ENCODE assay signal across 8 cellular contexts in genomic region chr22:46576556-46577351, GRCh38.
A peak's percentile ranks its signal among the peaks of the same experiment; 100 is the strongest.
DNase-seq lines count a peak whose midpoint lies in the region; ATAC-seq lines count a peak whose summit lies in the region.

No MANE protein-coding gene starts in this region.

- H3K27me3 ChIP-seq in iPS-18a (ENCODE audit: control insufficient read depth, insufficient read depth, low read length) = peaks cover 18% of the 10 kb centered on the region

- H3K36me3 ChIP-seq in iPS-18a (ENCODE audit: control insufficient read depth, low read depth, low read length) = no peaks in the 10 kb centered on the region

- peak overlapping the region; percentile 77 for H3K27ac Mint-ChIP-seq in T-helper 1 cell treated with Interleukin-12 subunit alpha and Interleukin-12 subunit beta and Interleukin-4 antibody, amounts not matched to agents 30 μg/mL and 1 μg/mL, for 36 hours

- peaks cover 15% of the 10 kb centered on the region for H3K4me1 ChIP-seq in iPS-18a (ENCODE audit: control insufficient read depth, low read depth, low read length)

- peak overlapping the region; percentile 82 for H3K4me3 Mint-ChIP-seq in T-helper 1 cell treated with Interleukin-12 subunit alpha and Interleukin-12 subunit beta and Interleukin-4 antibody, amounts not matched to agents 30 μg/mL and 1 μg/mL, for 36 hours

- H3K4me1 Mint-ChIP-seq in T-helper 1 cell treated with Interleukin-12 subunit alpha and Interleukin-12 subunit beta and Interleukin-4 antibody, amounts not matched to agents 30 μg/mL and 1 μg/mL, for 36 hours (ENCODE audit: low read depth) = peaks cover 46% of the 10 kb centered on the region

- H3K9me3 Mint-ChIP-seq in T-helper 1 cell treated with Interleukin-12 subunit alpha and Interleukin-12 subunit beta and Interleukin-4 antibody, amounts not matched to agents 30 μg/mL and 1 μg/mL, for 36 hours = peaks cover 7% of the 10 kb centered on the region

- peak overlapping the region; percentile 53 for H3K4me3 ChIP-seq in iPS-18a (ENCODE audit: low read length)

- H3K27ac ChIP-seq in iPS-18a (ENCODE audit: low read length) = no peak overlapping the region

- H3K9ac ChIP-seq in iPS-18a (ENCODE audit: low read length) = peak overlapping the region; percentile 39

- peaks cover 4% of the 10 kb centered on the region for H3K36me3 Mint-ChIP-seq in T-helper 1 cell treated with Interleukin-12 subunit alpha and Interleukin-12 subunit beta and Interleukin-4 antibody, amounts not matched to agents 30 μg/mL and 1 μg/mL, for 36 hours (ENCODE audit: low read depth)

- peak; percentile 48 for DNase-seq in GDM1 (lab: John Stamatoyannopoulos, UW)
- DNase-seq in astrocyte of the hippocampus (ENCODE audit: low read depth, low spot score) = peak; percentile 83
- peak; percentile 45 to 52 for DNase-seq in stimulated activated CD4-positive, alpha-beta T cell treated with anti-CD3 and anti-CD28 coated beads, Interleukin-15, amount 100 ng/mL, for 1 hour (ENCODE audit: low read depth in 1 of 2, low spot score in 1 of 2)
- DNase-seq in putamen (ENCODE audit: low spot score) = no peak
- DNase-seq in DMS153 treated with DMSO at 0.1 percent for 48 hours (lab: John Stamatoyannopoulos, UW; ENCODE audit: unreplicated experiment) = no peak

- no peaks in the 10 kb centered on the region for H3K9me3 ChIP-seq in iPS-18a (ENCODE audit: control insufficient read depth, low read depth, low read length)

- no peaks in the 10 kb centered on the region for H3K27me3 Mint-ChIP-seq in T-helper 1 cell treated with Interleukin-12 subunit alpha and Interleukin-12 subunit beta and Interleukin-4 antibody, amounts not matched to agents 30 μg/mL and 1 μg/mL, for 36 hours (ENCODE audit: low read depth)

- peak; percentile 62 for ATAC-seq in HG02885 (IDR thresholded peaks at IDR 0.05; ENCODE audit: poor library complexity, unreplicated experiment)

Comparison
In these comparisons a context has a peak if more than half of its experiments do, and no peak if none do; other contexts are left out.
1. DNase-seq: peak in GDM1 (single experiment), astrocyte of the hippocampus (single experiment) and stimulated activated CD4-positive, alpha-beta T cell treated with anti-CD3 and anti-CD28 coated beads, Interleukin-15, amount 100 ng/mL, for 1 hour (2 of 2); none in putamen (single experiment) and DMS153 treated with DMSO at 0.1 percent for 48 hours (single experiment).